In the genomic region with DNA sequence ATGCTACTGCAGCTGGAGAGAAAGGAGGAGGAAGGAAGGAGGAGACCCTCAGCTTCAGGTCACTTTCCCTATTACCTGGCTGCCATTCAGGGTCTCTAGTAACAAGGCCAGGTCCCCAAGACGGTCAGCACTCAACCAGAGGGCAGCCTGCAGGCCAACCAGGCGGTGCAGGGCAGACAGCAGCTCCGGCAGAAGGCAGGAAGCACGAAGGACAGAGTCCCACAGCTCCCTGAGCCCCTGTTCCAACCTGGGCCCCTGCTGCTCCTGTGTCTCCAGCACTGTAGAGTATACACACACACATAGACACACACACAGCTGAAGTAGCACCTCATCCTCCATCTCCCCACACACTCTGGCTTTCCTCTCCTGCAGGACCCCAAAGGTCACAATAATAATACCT, we compare ENCODE assay signal across 11 cellular contexts. TPM values are rescaled to one million over a fixed set of nuclear protein-coding genes. Genes with fewer than 3 reads are reported as not detected.
A peak's percentile ranks its signal among the peaks of the same experiment; 100 is the strongest.
DNase-seq lines count a peak whose midpoint lies in the region; ATAC-seq and TF ChIP-seq lines count a peak whose summit lies in the region.
"Had no signal": no experiment of that assay in that cellular context is flagged by ENCODE, and none has a peak within 500 bp of the region (broad histone marks: within the 10 kb centered on the region; RNA-seq: fewer than 3 reads in every experiment).

No MANE protein-coding gene starts in this region.

- peak overlapping the region; percentile 87 for H3K4me3 ChIP-seq in ACC112 (ENCODE audit: low read depth, low read length)

- no peak overlapping the region for H2BK15ac ChIP-seq in H9 (ENCODE audit: low read depth, low read length)

- H3K36me3 Mint-ChIP-seq in H9 (ENCODE audit: insufficient read depth in 1 of 3, low read depth in 3 of 3) (peaks cover 34 to 52% (median 51%) of the 10 kb centered on the region in 3 experiments; a peak in 6 of 7 replicates), immature natural killer cell (peaks cover 0 to 6% (median 4%) of the 10 kb centered on the region in 3 donors)
- peaks cover 48% of the 10 kb centered on the region for H3K36me3 Mint-ChIP-seq in activated CD8-positive, alpha-beta T cell treated with anti-CD3 and anti-CD28 coated beads for 36 hours (ENCODE audit: low read depth)

- no peak overlapping the region for H3K18ac ChIP-seq in H9 (ENCODE audit: insufficient read length, low read depth, low read length)

- no peak overlapping the region for H3K23ac ChIP-seq in H9 (ENCODE audit: insufficient read length, low read depth, low read length)

- no peak overlapping the region for H2BK20ac ChIP-seq in H9 (ENCODE audit: low read depth, low read length, poor library complexity, severe bottlenecking)

- H3K56ac ChIP-seq in H9 (ENCODE audit: insufficient read length, low read depth, low read length) = no peak overlapping the region

- DNase-seq in H9 (no peak), immature natural killer cell (no peak), NCI-H2227 treated with DMSO at 0.1 percent for 48 hours (lab: John Stamatoyannopoulos, UW) (no peak), Ammon's horn (ENCODE audit: low spot score) (no peak), foreskin melanocyte (no peak)
- no peak for DNase-seq in activated CD8-positive, alpha-beta T cell treated with anti-CD3 and anti-CD28 coated beads for 36 hours
- DNase-seq: anterior cingulate cortex, DMS79, NCI-H2081 had no signal

- H3K27me3 ChIP-seq in ACC112 (ENCODE audit: insufficient read depth, low read length) (no peaks in the 10 kb centered on the region), H9 (ENCODE audit: insufficient read depth, low read length) (no peaks in the 10 kb centered on the region)

- H4K5ac ChIP-seq in H9 (ENCODE audit: insufficient read length, low read depth, low read length) = no peak overlapping the region

- ATAC-seq in activated CD8-positive, alpha-beta T cell treated with anti-CD3 and anti-CD28 coated beads for 36 hours = no peak
- ATAC-seq in HG03469 (IDR thresholded peaks at IDR 0.05; ENCODE audit: unreplicated experiment) = no peak

- H2AK5ac ChIP-seq in H9 (ENCODE audit: insufficient read length, low read length) = no peak overlapping the region

- H2AFZ ChIP-seq in ACC112 (ENCODE audit: low read length, unreplicated experiment) = no peak overlapping the region
- no peak overlapping the region for H2AFZ ChIP-seq in H9 (ENCODE audit: low read length)

- TF ChIP-seq CTCF in H9 (conservative IDR thresholded peaks at IDR 0.05) = no peak
- no peak for TF ChIP-seq CTCF in activated CD8-positive, alpha-beta T cell treated with anti-CD3 and anti-CD28 coated beads for 36 hours (IDR thresholded peaks at IDR 0.05)

- peak overlapping the region; percentile 93 for H3K9ac ChIP-seq in H9 (ENCODE audit: extremely low read depth, insufficient read length, low read length)

- no CpG with 5 or more reads among the region's 4 CpGs for WGBS in H9 (ENCODE audit: extremely low coverage, insufficient read length, low lambda C conversion rate)

- peaks cover 7% of the 10 kb centered on the region; the same call in 1 of the 2 replicates for H3K36me3 ChIP-seq in ACC112 (ENCODE audit: insufficient read depth, low read length)

- H3K14ac ChIP-seq in H9 (ENCODE audit: insufficient read depth, low read length) = no peak overlapping the region

- H3K27ac ChIP-seq in ACC112 (ENCODE audit: low read depth, low read length) (no peak overlapping the region), H9 (ENCODE audit: insufficient read length, low read depth, low read length) (no peak overlapping the region)

- H3K27me3 Mint-ChIP-seq in H9 (ENCODE audit: low read depth) (no peaks in the 10 kb centered on the region), immature natural killer cell (ENCODE audit: low read depth in 3 of 3) (peaks cover 0 to 3% (median 2%) of the 10 kb centered on the region in 3 donors)
- H3K27me3 Mint-ChIP-seq in activated CD8-positive, alpha-beta T cell treated with anti-CD3 and anti-CD28 coated beads for 36 hours = no peaks in the 10 kb centered on the region

- no peak overlapping the region for H2BK120ac ChIP-seq in H9 (ENCODE audit: low read depth, low read length, poor library complexity, severe bottlenecking)

- CTCF ChIA-PET in activated CD8-positive, alpha-beta T cell treated with anti-CD3 and anti-CD28 coated beads for 36 hours (lab: Charles Lee) = interaction anchor here (1.6 to 8.2 kb wide), 3 partner anchors 17 to 179 kb away, joined by 3 to 83 read pairs (median 14); a partner anchor contains a TSS

- H2BK5ac ChIP-seq in H9 (ENCODE audit: insufficient read length, low read length) = no peak overlapping the region

- H3K4ac ChIP-seq in H9 (ENCODE audit: low read depth, low read length) = no peak overlapping the region

- H3K4me2 ChIP-seq in H9 (ENCODE audit: insufficient read depth, insufficient read length, low read length) = peak overlapping the region; percentile 86

- no peak overlapping the region for H2BK12ac ChIP-seq in H9 (ENCODE audit: insufficient read length, low read depth, low read length)

- POLR2A ChIA-PET in activated CD8-positive, alpha-beta T cell treated with anti-CD3 and anti-CD28 coated beads for 36 hours (lab: Charles Lee) = interaction anchor here (1.1 to 7.5 kb wide), 5 partner anchors 7 to 25 kb away, joined by 5 to 101 read pairs (median 34); a partner anchor contains a TSS

- H3K9me3 ChIP-seq in H9 (ENCODE audit: control insufficient read depth, low read depth, low read length) = no peaks in the 10 kb centered on the region

- H3K4me1 ChIP-seq in ACC112 (ENCODE audit: control insufficient read depth, insufficient read depth, low read length, unreplicated experiment) = peaks cover 13% of the 10 kb centered on the region
- H3K4me1 ChIP-seq in H9 (ENCODE audit: insufficient read depth, low read length) = peaks cover 4% of the 10 kb centered on the region; the same call in 1 of the 2 replicates

- intact Hi-C loops in activated CD8-positive, alpha-beta T cell treated with anti-CD3 and anti-CD28 coated beads for 36 hours (cut with micrococcal nuclease) = no loop called here

- no peak overlapping the region for H4K91ac ChIP-seq in H9 (ENCODE audit: insufficient read length, low read depth, low read length)

- peak overlapping the region; percentile 90 to 94 for H3K4me3 Mint-ChIP-seq in H9
- peak overlapping the region; percentile 90 for H3K4me3 Mint-ChIP-seq in activated CD8-positive, alpha-beta T cell treated with anti-CD3 and anti-CD28 coated beads for 36 hours
- H3K4me3 Mint-ChIP-seq in immature natural killer cell = peak overlapping the region in 4 of 5 donors; percentile 91 to 98 (median 92)

- H3K27ac Mint-ChIP-seq in H9 = peak overlapping the region; percentile 3 to 79 (median 49); a peak in 3 of 7 replicates
- H3K27ac Mint-ChIP-seq in activated CD8-positive, alpha-beta T cell treated with anti-CD3 and anti-CD28 coated beads for 36 hours = no peak overlapping the region
- H3K27ac Mint-ChIP-seq in immature natural killer cell = peak overlapping the region in 2 of 6 donors; percentile 74 to 82

- H3K79me2 ChIP-seq in ACC112 (ENCODE audit: control insufficient read depth, insufficient read depth, low read length, unreplicated experiment) = peaks cover 26% of the 10 kb centered on the region
- peaks cover 10% of the 10 kb centered on the region; the same call in 1 of the 2 replicates for H3K79me2 ChIP-seq in H9 (ENCODE audit: insufficient read depth, low read length)

- no peak overlapping the region for H3T11ph ChIP-seq in H9 (ENCODE audit: low read length)

- no peaks in the 10 kb centered on the region for H4K20me1 ChIP-seq in H9 (ENCODE audit: control insufficient read depth, insufficient read depth, insufficient read length)

- peaks cover 7% of the 10 kb centered on the region for H3K79me1 ChIP-seq in H9 (ENCODE audit: insufficient read depth, low read depth, low read length, poor library complexity, severe bottlenecking)

- no peaks in the 10 kb centered on the region for H3K9me3 Mint-ChIP-seq in H9
- H3K9me3 Mint-ChIP-seq in activated CD8-positive, alpha-beta T cell treated with anti-CD3 and anti-CD28 coated beads for 36 hours = no peaks in the 10 kb centered on the region
- no peaks in the 10 kb centered on the region for H3K9me3 Mint-ChIP-seq in immature natural killer cell

- H4K8ac ChIP-seq in H9 (replicated peaks; ENCODE audit: insufficient read length, low read depth, low read length) = no peak overlapping the region

- peaks cover 11% of the 10 kb centered on the region for H3K23me2 ChIP-seq in H9 (ENCODE audit: insufficient read length, low read depth, low read length, poor library complexity, severe bottlenecking)

- H3K4me1 Mint-ChIP-seq in H9 (peaks cover 16 to 18% of the 10 kb centered on the region in 2 experiments), immature natural killer cell (peaks cover 23 to 30% of the 10 kb centered on the region in 2 donors)
- peaks cover 31% of the 10 kb centered on the region for H3K4me1 Mint-ChIP-seq in activated CD8-positive, alpha-beta T cell treated with anti-CD3 and anti-CD28 coated beads for 36 hours (ENCODE audit: low read depth)

RNA-seq across cellular contexts. Expression of a gene that starts 1.7 kb away (rescaled TPM):
- 86.9 and 88.0 TPM in 2 replicates for total RNA-seq in H9 (2021)
- 10 to 100 TPM; 91.5 to 94.0 TPM for total RNA-seq in activated CD8-positive, alpha-beta T cell treated with anti-CD3 and anti-CD28 coated beads for 36 hours
- 10 to 100 TPM in 2 of 3 donors, 1 to 10 TPM in 1; 9.5 to 15.0 (median 10.6) TPM for polyA plus RNA-seq in immature natural killer cell

RNA-seq across cellular contexts. Expression of a gene that starts 5.6 kb away (rescaled TPM):
- total RNA-seq in H9 (2021) = 407 and 409 TPM in 2 replicates
- 100 to 1,000 TPM; 215 to 224 TPM for total RNA-seq in activated CD8-positive, alpha-beta T cell treated with anti-CD3 and anti-CD28 coated beads for 36 hours
- polyA plus RNA-seq in immature natural killer cell = 100 to 1,000 TPM; 173 to 252 (median 248) TPM

RNA-seq across cellular contexts. Expression of a gene that starts 18.3 kb away (rescaled TPM):
- 20.3 and 23.4 TPM in 2 replicates for total RNA-seq in H9 (2021)
- 10 to 100 TPM; 19.8 to 21.9 TPM for total RNA-seq in activated CD8-positive, alpha-beta T cell treated with anti-CD3 and anti-CD28 coated beads for 36 hours
- polyA plus RNA-seq in immature natural killer cell = 10 to 100 TPM; 23.6 to 38.9 (median 27.8) TPM

RNA-seq across cellular contexts. Expression of a gene that starts 24.9 kb away (rescaled TPM):
- total RNA-seq in H9 (2021) = 192 and 193 TPM in 2 replicates
- total RNA-seq in activated CD8-positive, alpha-beta T cell treated with anti-CD3 and anti-CD28 coated beads for 36 hours = 100 to 1,000 TPM; 208 to 211 TPM
- polyA plus RNA-seq in immature natural killer cell = 100 to 1,000 TPM in 2 of 3 donors, 10 to 100 TPM in 1; 79.7 to 155 (median 116) TPM

RNA-seq across cellular contexts. Expression of a gene that starts 37.6 kb away (rescaled TPM):
- total RNA-seq in H9 (2021) = 5.6 and 6.1 TPM in 2 replicates
- 1 to 10 TPM; 5.9 to 6.0 TPM for total RNA-seq in activated CD8-positive, alpha-beta T cell treated with anti-CD3 and anti-CD28 coated beads for 36 hours
- polyA plus RNA-seq in immature natural killer cell = 10 to 100 TPM in 1 of 3 donors, 1 to 10 TPM in 2; 3.3 to 15.6 (median 5.3) TPM
